In the genomic region with DNA sequence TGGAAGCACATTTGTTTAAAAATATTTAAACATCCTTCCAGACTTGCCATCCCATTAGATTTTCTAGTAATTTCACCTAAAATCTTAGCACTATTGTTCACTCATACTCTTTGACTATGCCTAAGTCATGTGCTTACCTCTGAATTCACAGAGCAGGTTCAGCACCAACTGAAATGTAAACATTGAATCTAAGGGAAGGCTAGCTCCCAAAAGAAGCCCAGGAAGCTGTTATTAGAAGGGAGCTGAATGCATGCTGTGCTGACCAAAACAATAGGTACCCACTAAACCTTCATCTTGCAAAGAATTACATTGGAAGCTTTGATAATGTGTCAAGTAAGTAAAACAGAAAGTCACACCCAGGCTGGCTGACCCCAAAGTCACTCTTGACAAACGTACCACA, we compare ENCODE assay signal across 25 cellular contexts.
"Had no signal": no experiment of that assay in that cellular context is flagged by ENCODE, and none has a peak within 500 bp of the region (broad histone marks: within the 10 kb centered on the region; RNA-seq: fewer than 3 reads in every experiment).

No MANE protein-coding gene starts in this region.

- H3K4me1 ChIP-seq: esophagus squamous epithelium, lower lobe of right lung, pancreas, right lobe of liver, suprapubic skin, transverse colon, upper lobe of right lung, uterus had no signal

- H3K27me3 Mint-ChIP-seq: effector memory CD8-positive, alpha-beta T cell; stimulated activated naive B cell treated with anti-CD40 and anti-IgM and Interleukin-4, amounts not matched to agents 10 μg/mL and 1 μg/mL and 100 μg/mL, for 72 hours; stimulated activated naive CD8-positive, alpha-beta T cell treated with anti-CD3 and anti-CD28 coated beads, Interleukin-15, Interleukin-2, amounts not matched to agents 100 ng/mL and 50 ng/mL, for 24 hours had no signal

- H3K9me3 ChIP-seq: neutrophil, pancreas, right lobe of liver, uterus had no signal

- DNase-seq: cortex of kidney; effector memory CD8-positive, alpha-beta T cell; erythroblast; esophagus squamous epithelium; foreskin melanocyte; immature natural killer cell; islet precursor cell; kidney glomerular epithelial cell; left colon; left ventricle myocardium superior; lower lobe of right lung; natural killer cell; pancreas; right lobe of liver; small intestine; stimulated activated CD4-positive, alpha-beta T cell treated with anti-CD3 and anti-CD28 coated beads, Interleukin-15, amount 100 ng/mL, for 24 hours; stimulated activated CD4-positive, alpha-beta T cell treated with anti-CD3 and anti-CD28 coated beads, Interleukin-2, amount 100 ng/mL, for 48 hours; stimulated activated naive B cell treated with anti-CD40 and anti-IgM and Interleukin-4, amounts not matched to agents 10 μg/mL and 1 μg/mL and 100 μg/mL, for 72 hours; transverse colon; upper lobe of right lung; uterus had no signal

- H3K27ac Mint-ChIP-seq: effector memory CD8-positive, alpha-beta T cell; immature natural killer cell; natural killer cell; stimulated activated naive B cell treated with anti-CD40 and anti-IgM and Interleukin-4, amounts not matched to agents 10 μg/mL and 1 μg/mL and 100 μg/mL, for 72 hours; stimulated activated naive CD8-positive, alpha-beta T cell treated with anti-CD3 and anti-CD28 coated beads, Interleukin-15, Interleukin-2, amounts not matched to agents 100 ng/mL and 50 ng/mL, for 24 hours had no signal

- H3K27ac ChIP-seq: esophagus squamous epithelium, lower lobe of right lung, neutrophil, pancreas, right lobe of liver, suprapubic skin, transverse colon, upper lobe of right lung, uterus had no signal

- H3K4me1 Mint-ChIP-seq: immature natural killer cell; natural killer cell; stimulated activated naive B cell treated with anti-CD40 and anti-IgM and Interleukin-4, amounts not matched to agents 10 μg/mL and 1 μg/mL and 100 μg/mL, for 72 hours had no signal

- ATAC-seq: effector memory CD8-positive, alpha-beta T cell; left colon; left ventricle myocardium superior; lower lobe of right lung; natural killer cell; pancreas; right lobe of liver; stimulated activated naive B cell treated with anti-CD40 and anti-IgM and Interleukin-4, amounts not matched to agents 10 μg/mL and 1 μg/mL and 100 μg/mL, for 72 hours; upper lobe of right lung had no signal

- H3K36me3 Mint-ChIP-seq: immature natural killer cell; stimulated activated naive B cell treated with anti-CD40 and anti-IgM and Interleukin-4, amounts not matched to agents 10 μg/mL and 1 μg/mL and 100 μg/mL, for 72 hours had no signal

- H3K36me3 ChIP-seq: esophagus squamous epithelium, lower lobe of right lung, neutrophil, pancreas, right lobe of liver, suprapubic skin, transverse colon, upper lobe of right lung, uterus had no signal

- H3K4me3 Mint-ChIP-seq: effector memory CD8-positive, alpha-beta T cell; immature natural killer cell; natural killer cell; stimulated activated naive B cell treated with anti-CD40 and anti-IgM and Interleukin-4, amounts not matched to agents 10 μg/mL and 1 μg/mL and 100 μg/mL, for 72 hours; stimulated activated naive CD8-positive, alpha-beta T cell treated with anti-CD3 and anti-CD28 coated beads, Interleukin-15, Interleukin-2, amounts not matched to agents 100 ng/mL and 50 ng/mL, for 24 hours had no signal

- H3K4me3 ChIP-seq: esophagus squamous epithelium, lower lobe of right lung, pancreas, right lobe of liver, suprapubic skin, transverse colon, upper lobe of right lung, uterus had no signal

- H3K27me3 ChIP-seq: esophagus squamous epithelium, neutrophil, pancreas, right lobe of liver, suprapubic skin, transverse colon, upper lobe of right lung, uterus had no signal

- FAIRE-seq: endometrium, pancreas, small intestine had no signal
